16 cellular contexts compared by ENCODE assay signal in the genomic region with DNA sequence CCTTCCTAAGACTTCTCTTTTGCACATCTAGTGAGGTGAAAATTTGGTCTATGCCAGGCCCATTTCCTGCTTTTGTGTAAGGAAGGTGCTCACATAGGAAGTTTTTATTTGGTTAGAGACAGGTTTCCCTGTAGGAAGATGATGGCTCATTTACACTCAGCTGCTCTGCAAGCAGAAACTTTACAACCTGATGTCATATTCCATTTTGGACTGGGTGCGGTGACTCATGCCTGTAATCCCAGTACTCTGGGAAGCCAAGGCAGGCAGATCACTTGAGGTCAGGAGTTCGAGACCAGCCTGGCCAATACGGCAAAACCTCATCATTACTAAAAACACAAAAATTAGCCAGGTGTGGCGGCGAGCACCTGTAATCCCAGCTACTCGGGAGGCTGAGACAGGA. TPM values are rescaled to one million over a fixed set of nuclear protein-coding genes. Genes with fewer than 3 reads are reported as not detected.
DNase-seq lines count a peak whose midpoint lies in the region; ATAC-seq and TF ChIP-seq lines count a peak whose summit lies in the region.
"Had no signal": no experiment of that assay in that cellular context is flagged by ENCODE, and none has a peak within 500 bp of the region (broad histone marks: within the 10 kb centered on the region; RNA-seq: fewer than 3 reads in every experiment).

No MANE protein-coding gene starts in this region.

- H3K4me2 ChIP-seq in GM23248 (ENCODE audit: unreplicated experiment): no peak overlapping the region

- H3K4me1 ChIP-seq in GM23248 (ENCODE audit: insufficient read depth): no peaks in the 10 kb centered on the region

- intact Hi-C loops in activated T-helper 1 cell treated with anti-CD3 and anti-CD28 coated beads, Interleukin-12 subunit alpha, Interleukin-12 subunit beta, Interleukin-2, Interleukin-4 antibody, amounts not matched to agents 30 ng/mL and 10 ng/mL and 1 ng/mL, durations not matched to agents 14 hours and 24 hours and 36 hours (cut with micrococcal nuclease): no loop called here

- no peaks in the 10 kb centered on the region for H3K9me3 Mint-ChIP-seq in immature natural killer cell
- no peaks in the 10 kb centered on the region for H3K9me3 Mint-ChIP-seq in activated T-helper 1 cell treated with anti-CD3 and anti-CD28 coated beads, Interleukin-12 subunit alpha, Interleukin-12 subunit beta, Interleukin-2, Interleukin-4 antibody, amounts not matched to agents 30 ng/mL and 10 ng/mL and 1 ng/mL, durations not matched to agents 14 hours and 24 hours and 36 hours
- H3K9me3 Mint-ChIP-seq: activated CD4-positive, alpha-beta memory T cell treated with anti-CD3 and anti-CD28 coated beads for 36 hours had no signal

- no peak for ATAC-seq in GM19023 (IDR thresholded peaks at IDR 0.05; ENCODE audit: unreplicated experiment)

- H3K4me1 Mint-ChIP-seq in immature natural killer cell: peaks cover 23 to 39% of the 10 kb centered on the region in 2 donors
- peaks cover 60% of the 10 kb centered on the region for H3K4me1 Mint-ChIP-seq in activated T-helper 1 cell treated with anti-CD3 and anti-CD28 coated beads, Interleukin-12 subunit alpha, Interleukin-12 subunit beta, Interleukin-2, Interleukin-4 antibody, amounts not matched to agents 30 ng/mL and 10 ng/mL and 1 ng/mL, durations not matched to agents 14 hours and 24 hours and 36 hours (ENCODE audit: low read depth)

- H4K20me1 ChIP-seq in GM23248 (ENCODE audit: insufficient read depth): no peaks in the 10 kb centered on the region

- no peaks in the 10 kb centered on the region for H3K36me3 ChIP-seq in GM23248 (ENCODE audit: low read depth)

- no peak overlapping the region for H3K4me3 Mint-ChIP-seq in immature natural killer cell
- H3K4me3 Mint-ChIP-seq in activated T-helper 1 cell treated with anti-CD3 and anti-CD28 coated beads, Interleukin-12 subunit alpha, Interleukin-12 subunit beta, Interleukin-2, Interleukin-4 antibody, amounts not matched to agents 30 ng/mL and 10 ng/mL and 1 ng/mL, durations not matched to agents 14 hours and 24 hours and 36 hours: no peak overlapping the region
- H3K4me3 Mint-ChIP-seq: activated CD4-positive, alpha-beta memory T cell treated with anti-CD3 and anti-CD28 coated beads for 36 hours had no signal

- peaks cover 13 to 46% (median 14%) of the 10 kb centered on the region in 3 donors for H3K36me3 Mint-ChIP-seq in immature natural killer cell
- peaks cover 35% of the 10 kb centered on the region for H3K36me3 Mint-ChIP-seq in activated T-helper 1 cell treated with anti-CD3 and anti-CD28 coated beads, Interleukin-12 subunit alpha, Interleukin-12 subunit beta, Interleukin-2, Interleukin-4 antibody, amounts not matched to agents 30 ng/mL and 10 ng/mL and 1 ng/mL, durations not matched to agents 14 hours and 24 hours and 36 hours (ENCODE audit: low read depth)

- peak overlapping the region; percentile 41 to 63 (median 51) for H3K27ac Mint-ChIP-seq in immature natural killer cell
- H3K27ac Mint-ChIP-seq in activated T-helper 1 cell treated with anti-CD3 and anti-CD28 coated beads, Interleukin-12 subunit alpha, Interleukin-12 subunit beta, Interleukin-2, Interleukin-4 antibody, amounts not matched to agents 30 ng/mL and 10 ng/mL and 1 ng/mL, durations not matched to agents 14 hours and 24 hours and 36 hours: no peak overlapping the region
- H3K27ac Mint-ChIP-seq: activated CD4-positive, alpha-beta memory T cell treated with anti-CD3 and anti-CD28 coated beads for 36 hours; progenitor cell of endocrine pancreas had no signal

- H2AFZ ChIP-seq in GM23248: no peak overlapping the region

- WGBS in GM23248 (ENCODE audit: low coverage in 1 of 2, low lambda C conversion rate in 2 of 2, missing lambda C conversion rate in 2 of 2), 2 experiments: 90 to 91% methylated on average over 6 of the region's 6 CpGs

- H3K27me3 Mint-ChIP-seq in immature natural killer cell (ENCODE audit: low read depth in 3 of 3): peaks cover 0 to 3% (median 0%) of the 10 kb centered on the region in 3 donors
- no peaks in the 10 kb centered on the region for H3K27me3 Mint-ChIP-seq in activated T-helper 1 cell treated with anti-CD3 and anti-CD28 coated beads, Interleukin-12 subunit alpha, Interleukin-12 subunit beta, Interleukin-2, Interleukin-4 antibody, amounts not matched to agents 30 ng/mL and 10 ng/mL and 1 ng/mL, durations not matched to agents 14 hours and 24 hours and 36 hours (ENCODE audit: insufficient read depth)
- H3K27me3 Mint-ChIP-seq: activated CD4-positive, alpha-beta memory T cell treated with anti-CD3 and anti-CD28 coated beads for 36 hours; progenitor cell of endocrine pancreas had no signal

- H3K9ac ChIP-seq in GM23248: no peak overlapping the region

- no peaks in the 10 kb centered on the region for H3K9me2 ChIP-seq in GM23248 (ENCODE audit: insufficient read depth)

- DNase-seq in GM23248 (peak; percentile 48), immature natural killer cell (no peak), MV-4-11 (lab: John Stamatoyannopoulos, UW) (no peak), HuH-7 (ENCODE audit: low spot score) (no peak)
- DNase-seq in activated T-helper 1 cell treated with anti-CD3 and anti-CD28 coated beads, Interleukin-12 subunit alpha, Interleukin-12 subunit beta, Interleukin-2, Interleukin-4 antibody, amounts not matched to agents 30 ng/mL and 10 ng/mL and 1 ng/mL, durations not matched to agents 14 hours and 24 hours and 36 hours (ENCODE audit: low spot score): no peak
- DNase-seq: activated CD4-positive, alpha-beta memory T cell treated with anti-CD3 and anti-CD28 coated beads for 36 hours; activated gamma-delta T cell treated with Interleukin-2 at 50 U/mL for 16 hours; central memory CD4-positive, alpha-beta T cell; erythroblast; NCI-H1092 treated with DMSO at 0.1 percent for 48 hours; NCI-H510A; T-helper 2 cell had no signal

- no peaks in the 10 kb centered on the region for H3K27me3 ChIP-seq in GM23248 (replicated peaks; ENCODE audit: insufficient read depth)

- no peaks in the 10 kb centered on the region for H3K79me2 ChIP-seq in GM23248 (ENCODE audit: insufficient read depth)

- H3K4me3 ChIP-seq in GM23248: no peak overlapping the region

- no peaks in the 10 kb centered on the region for H3K9me3 ChIP-seq in GM23248 (ENCODE audit: low read depth)

- peak overlapping the region; percentile 65; the same call in 1 of the 2 replicates for H3K27ac ChIP-seq in 22Rv1
- no peak overlapping the region for H3K27ac ChIP-seq in GM23248
- H3K27ac ChIP-seq in VCaP: peak overlapping the region; percentile 90

- TF ChIP-seq CTCF in 22Rv1 (IDR thresholded peaks at IDR 0.05) (no peak), VCaP (conservative IDR thresholded peaks at IDR 0.05) (no peak)

- no peaks in the 10 kb centered on the region for H3F3A ChIP-seq in GM23248 (ENCODE audit: insufficient read depth)

- in situ Hi-C loops in GM23248 (cut with MboI): no loop called here

RNA-seq across cellular contexts. Expression of a gene that starts 35.8 kb away (rescaled TPM):
- 5.1 and 5.2 TPM in 2 replicates for total RNA-seq in GM23248 (2014; rRNA removed; shearing (Covaris generic))
- 2.8 and 2.9 TPM in 2 replicates for polyA plus RNA-seq in GM23248 (2016; fragmentation: Nextera tagmentation; extraction: Ambion mirVana)
- 10 to 100 TPM; 13.5 to 37.4 (median 19.8) TPM for polyA plus RNA-seq in immature natural killer cell
- 13.5 and 15.7 TPM in 2 replicates for total RNA-seq in activated T-helper 1 cell treated with anti-CD3 and anti-CD28 coated beads, Interleukin-12 subunit alpha, Interleukin-12 subunit beta, Interleukin-2, Interleukin-4 antibody, amounts not matched to agents 30 ng/mL and 10 ng/mL and 1 ng/mL, durations not matched to agents 14 hours and 24 hours and 36 hours

RNA-seq across cellular contexts. Expression of a gene that starts 41.6 kb away (rescaled TPM):
- total RNA-seq in GM23248 (2014; rRNA removed; shearing (Covaris generic)): 13.9 and 20.8 TPM in 2 replicates
- polyA plus RNA-seq in GM23248 (2016; fragmentation: Nextera tagmentation; extraction: Ambion mirVana) (11.7 and 12.2 TPM in 2 replicates), immature natural killer cell (100 to 1,000 TPM in 1 of 3 donors, 10 to 100 TPM in 2; 20.2 to 116 (median 28.0) TPM)
- 40.5 and 40.6 TPM in 2 replicates for total RNA-seq in activated T-helper 1 cell treated with anti-CD3 and anti-CD28 coated beads, Interleukin-12 subunit alpha, Interleukin-12 subunit beta, Interleukin-2, Interleukin-4 antibody, amounts not matched to agents 30 ng/mL and 10 ng/mL and 1 ng/mL, durations not matched to agents 14 hours and 24 hours and 36 hours
